Comparison of ENCODE assay signal across 16 cellular contexts in genomic region chr6:52516269-52516668, GRCh38.
"Had no signal": no experiment of that assay in that cellular context is flagged by ENCODE, and none has a peak within 500 bp of the region (broad histone marks: within the 10 kb centered on the region; RNA-seq: fewer than 3 reads in every experiment).

No MANE protein-coding gene starts in this region.

- H3K4me3 ChIP-seq: mucosa of descending colon, sigmoid colon had no signal

- H3K27me3 ChIP-seq: sigmoid colon had no signal

- H3K36me3 ChIP-seq: sigmoid colon had no signal

- DNase-seq: activated CD4-positive, alpha-beta memory T cell treated with anti-CD3 and anti-CD28 coated beads, Interleukin-2, amount 10 ng/mL, durations not matched to agents 7 days and 5 days; activated naive CD4-positive, alpha-beta T cell treated with anti-CD3 and anti-CD28 coated beads for 36 hours; amniotic stem cell; cerebellar nuclear complex; foreskin fibroblast; glutamatergic neuron; mucosa of descending colon; naive thymus-derived CD8-positive, alpha-beta T cell; nucleus accumbens; sigmoid colon; stimulated activated CD4-positive, alpha-beta T cell treated with anti-CD3 and anti-CD28 coated beads, Interleukin-12 subunit alpha, Interleukin-12 subunit beta, amount 100 ng/mL, for 4 hours; stimulated activated naive CD4-positive, alpha-beta T cell treated with Interleukin-2 at 50 U/mL for 16 hours; T-cell had no signal

- H3K9me3 ChIP-seq: mucosa of descending colon, sigmoid colon had no signal

- ATAC-seq: activated T-helper 17 cell treated with anti-CD3 and anti-CD28 coated beads, Interleukin-2, amount 50 U/mL, for 72 hours; esophagus mucosa; naive thymus-derived CD8-positive, alpha-beta T cell; T-cell had no signal

- H3K27ac ChIP-seq: VCaP had no signal
